ENCODE assay signal across 3 cellular contexts in the genomic region with DNA sequence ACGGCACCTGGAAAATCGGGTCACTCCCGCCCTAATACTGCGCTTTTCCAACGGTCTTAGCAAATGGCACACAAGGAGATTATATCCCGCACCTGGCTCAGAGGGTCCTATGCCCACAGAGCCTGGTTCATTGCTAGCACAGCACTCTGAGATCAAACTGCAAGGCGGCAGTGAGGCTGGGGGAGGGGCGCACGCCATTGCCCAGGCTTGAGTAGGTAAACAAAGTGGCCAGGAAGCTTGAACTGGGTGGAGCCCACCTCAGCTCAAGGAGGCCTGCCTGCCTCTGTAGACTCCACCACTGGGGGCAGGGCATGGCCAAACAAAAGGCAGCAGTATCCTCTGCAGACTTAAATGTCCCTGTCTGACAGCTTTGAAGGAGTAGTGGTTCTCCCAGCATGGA. TPM values are rescaled to one million over a fixed set of nuclear protein-coding genes. Genes with fewer than 3 reads are reported as not detected.
"Had no signal": no experiment of that assay in that cellular context is flagged by ENCODE, and none has a peak within 500 bp of the region (broad histone marks: within the 10 kb centered on the region; RNA-seq: fewer than 3 reads in every experiment).

No MANE protein-coding gene starts in this region.

RNA-seq across cellular contexts. Expression of a gene that starts 11.0 kb away (rescaled TPM):
- total RNA-seq: GM23248, GM23338, HFFc6 had no signal
- polyA plus RNA-seq: GM23248 had no signal
